Comparison of ENCODE assay signal across 8 cellular contexts in the genomic region with DNA sequence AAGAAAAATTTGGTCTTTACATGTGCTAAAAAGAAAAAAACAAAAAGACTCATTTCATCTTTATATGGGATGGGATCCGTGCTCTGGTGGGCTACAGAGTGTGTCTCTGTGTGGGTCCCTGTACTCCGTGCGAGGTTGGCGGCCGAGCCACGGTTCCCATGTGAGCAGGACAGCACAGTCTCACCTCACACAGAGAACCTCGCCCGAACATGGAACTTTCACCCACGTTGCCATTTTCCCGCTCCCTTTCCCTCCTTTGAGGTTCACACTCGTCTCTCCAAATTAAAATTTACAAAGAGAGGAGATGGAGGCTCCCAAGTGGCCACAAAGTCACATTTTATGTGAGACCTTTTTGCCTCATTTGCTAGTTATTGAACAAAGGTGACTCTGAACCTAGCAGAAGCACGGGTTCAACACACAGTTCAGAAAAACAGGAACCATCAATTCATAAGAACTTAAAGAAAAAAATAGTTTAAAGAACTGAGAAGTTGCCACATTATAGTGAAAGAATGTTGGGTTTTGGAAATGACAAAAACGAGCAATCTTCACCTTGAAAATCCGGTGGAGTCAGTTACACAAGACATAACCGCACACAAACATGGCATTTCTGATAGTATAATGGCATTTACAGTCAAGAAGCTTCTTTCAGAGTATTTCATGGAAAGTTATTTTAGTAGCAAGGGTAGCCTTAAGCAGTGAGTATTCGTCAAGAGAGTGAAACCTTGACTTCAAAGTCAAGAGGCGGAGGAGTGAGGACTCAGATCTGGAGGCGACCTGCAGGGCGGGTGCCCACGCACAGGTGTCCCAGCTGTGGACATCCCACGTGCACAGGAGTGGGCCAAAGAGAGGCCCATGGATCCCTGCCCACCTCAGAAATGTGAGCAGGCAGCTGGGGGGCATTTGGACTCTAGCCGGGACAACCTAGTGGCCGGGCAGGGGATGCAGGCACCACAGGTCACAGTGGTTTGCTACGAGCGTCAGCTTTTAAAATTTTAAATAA.
DNase-seq lines count a peak whose midpoint lies in the region; ATAC-seq and TF ChIP-seq lines count a peak whose summit lies in the region.
"Not testable (repeated sequence)": the region's sequence is repeated elsewhere in the genome, so short reads cannot be mapped to it uniquely, and the experiment has no call there.

No MANE protein-coding gene starts in this region.

- H3K9me3 ChIP-seq in DOHH2 (ENCODE audit: control insufficient read depth, insufficient read depth, low read length); T-helper 17 cell (ENCODE audit: control insufficient read depth, low read length, poor library complexity, severe bottlenecking); endodermal cell (ENCODE audit: control insufficient read depth, low read length): not testable (repeated sequence)

- not testable (repeated sequence) for H3K27me3 ChIP-seq in DOHH2 (ENCODE audit: control insufficient read depth, low read length); endodermal cell (ENCODE audit: control insufficient read depth, insufficient read depth, low read length, poor library complexity, severe bottlenecking)

- peak overlapping the region; percentile 82 for H3K27ac ChIP-seq in DOHH2 (ENCODE audit: low read depth, low read length)
- H3K27ac ChIP-seq in endodermal cell (ENCODE audit: low read depth, low read length): not testable (repeated sequence)

- not testable (repeated sequence) for H3K9me2 ChIP-seq in DOHH2 (replicated peaks; ENCODE audit: control insufficient read depth, low read length)

- H4K20me1 ChIP-seq in DOHH2 (ENCODE audit: control insufficient read depth, insufficient read depth, low read depth, low read length): not testable (repeated sequence)

- H3K9ac ChIP-seq in endodermal cell (ENCODE audit: extremely low read depth, low read length, poor library complexity, severe bottlenecking): not testable (repeated sequence)

- H3K79me2 ChIP-seq in DOHH2 (ENCODE audit: control insufficient read depth, low read length): not testable (repeated sequence)

- H3K4me1 Mint-ChIP-seq in T-helper 17 cell, endodermal cell: not testable (repeated sequence)
- peaks cover 25% of the 10 kb centered on the region for H3K4me1 Mint-ChIP-seq in activated T-helper 2 cell treated with anti-CD3 and anti-CD28 coated beads, Interferon-gamma antibody, Interleukin-2, Interleukin-4, amounts not matched to agents 10 μg/mL and 5 μg/mL and 100 μg/mL, durations not matched to agents 14 hours and 24 hours and 36 hours (ENCODE audit: low read depth)

- not testable (repeated sequence) for H3K27me3 Mint-ChIP-seq in T-helper 17 cell; activated T-helper 2 cell treated with anti-CD3 and anti-CD28 coated beads, Interferon-gamma antibody, Interleukin-2, Interleukin-4, amounts not matched to agents 10 μg/mL and 5 μg/mL and 100 μg/mL, durations not matched to agents 14 hours and 24 hours and 36 hours (ENCODE audit: low read depth); endodermal cell (ENCODE audit: insufficient read depth)

- not testable (repeated sequence) for H3K36me3 Mint-ChIP-seq in T-helper 17 cell (ENCODE audit: low read depth); endodermal cell (ENCODE audit: low read depth)
- peaks cover 35% of the 10 kb centered on the region for H3K36me3 Mint-ChIP-seq in activated T-helper 2 cell treated with anti-CD3 and anti-CD28 coated beads, Interferon-gamma antibody, Interleukin-2, Interleukin-4, amounts not matched to agents 10 μg/mL and 5 μg/mL and 100 μg/mL, durations not matched to agents 14 hours and 24 hours and 36 hours (ENCODE audit: low read depth)

- intact Hi-C loops in activated T-helper 2 cell treated with anti-CD3 and anti-CD28 coated beads, Interferon-gamma antibody, Interleukin-2, Interleukin-4, amounts not matched to agents 10 μg/mL and 5 μg/mL and 100 μg/mL, durations not matched to agents 14 hours and 24 hours and 36 hours (cut with micrococcal nuclease): not testable (repeated sequence)

- H3K27ac Mint-ChIP-seq in T-helper 17 cell: peak overlapping the region; percentile 94
- peak overlapping the region; percentile 96 for H3K27ac Mint-ChIP-seq in activated T-helper 2 cell treated with anti-CD3 and anti-CD28 coated beads, Interferon-gamma antibody, Interleukin-2, Interleukin-4, amounts not matched to agents 10 μg/mL and 5 μg/mL and 100 μg/mL, durations not matched to agents 14 hours and 24 hours and 36 hours
- H3K27ac Mint-ChIP-seq in endodermal cell: not testable (repeated sequence)

- peak; percentile 51 for ATAC-seq in GM18870 (IDR thresholded peaks at IDR 0.05; ENCODE audit: unreplicated experiment)
- peak; percentile 42 for ATAC-seq in GM21723 (IDR thresholded peaks at IDR 0.05; ENCODE audit: unreplicated experiment)
- peak; percentile 33 for ATAC-seq in HG03135 (IDR thresholded peaks at IDR 0.05; ENCODE audit: unreplicated experiment)
- ATAC-seq in T-helper 17 cell: peak; percentile 27

- 90% methylated on average over 2 to 19 of the region's 25 CpGs for WGBS in endodermal cell (ENCODE audit: insufficient coverage in 1 of 2, insufficient read length in 1 of 2), 2 experiments

- not testable (repeated sequence) for H3K36me3 ChIP-seq in DOHH2 (ENCODE audit: control insufficient read depth, low read length); endodermal cell (ENCODE audit: control insufficient read depth, insufficient read depth, low read length)

- not testable (repeated sequence) for TF ChIP-seq CTCF in DOHH2 (IDR thresholded peaks at IDR 0.05; ENCODE audit: low read depth, low read length, poor library complexity, severe bottlenecking); endodermal cell (conservative IDR thresholded peaks at IDR 0.05)

- not testable (repeated sequence) for H3F3A ChIP-seq in DOHH2 (ENCODE audit: control insufficient read depth, insufficient read depth)

- not testable (repeated sequence) for H3K9me3 Mint-ChIP-seq in activated T-helper 2 cell treated with anti-CD3 and anti-CD28 coated beads, Interferon-gamma antibody, Interleukin-2, Interleukin-4, amounts not matched to agents 10 μg/mL and 5 μg/mL and 100 μg/mL, durations not matched to agents 14 hours and 24 hours and 36 hours; endodermal cell

- H3K4me2 ChIP-seq in DOHH2 (ENCODE audit: low read length): peak overlapping the region; percentile 70

- DNase-seq in T-helper 17 cell; activated T-helper 2 cell treated with anti-CD3 and anti-CD28 coated beads, Interferon-gamma antibody, Interleukin-2, Interleukin-4, amounts not matched to agents 10 μg/mL and 5 μg/mL and 100 μg/mL, durations not matched to agents 14 hours and 24 hours and 36 hours (ENCODE audit: low spot score): not testable (repeated sequence)
- DNase-seq in endodermal cell: peak; percentile 52
- peak; percentile 55 for DNase-seq in stimulated activated CD4-positive, alpha-beta T cell treated with anti-CD3 and anti-CD28 coated beads, Interleukin-4, amount 100 ng/mL, for 1 hour

- H3K4me3 Mint-ChIP-seq in T-helper 17 cell: peak overlapping the region; percentile 81
- peak overlapping the region; percentile 83 for H3K4me3 Mint-ChIP-seq in activated T-helper 2 cell treated with anti-CD3 and anti-CD28 coated beads, Interferon-gamma antibody, Interleukin-2, Interleukin-4, amounts not matched to agents 10 μg/mL and 5 μg/mL and 100 μg/mL, durations not matched to agents 14 hours and 24 hours and 36 hours (ENCODE audit: low read depth)
- not testable (repeated sequence) for H3K4me3 Mint-ChIP-seq in endodermal cell

- peak overlapping the region; percentile 61 for H3K4me3 ChIP-seq in DOHH2 (ENCODE audit: low read length)
- not testable (repeated sequence) for H3K4me3 ChIP-seq in endodermal cell (ENCODE audit: low read length)

- peaks cover 63% of the 10 kb centered on the region for H3K4me1 ChIP-seq in DOHH2 (ENCODE audit: control insufficient read depth, low read length)
- not testable (repeated sequence) for H3K4me1 ChIP-seq in endodermal cell (ENCODE audit: control insufficient read depth, insufficient read depth, low read length)
